In the genomic region with DNA sequence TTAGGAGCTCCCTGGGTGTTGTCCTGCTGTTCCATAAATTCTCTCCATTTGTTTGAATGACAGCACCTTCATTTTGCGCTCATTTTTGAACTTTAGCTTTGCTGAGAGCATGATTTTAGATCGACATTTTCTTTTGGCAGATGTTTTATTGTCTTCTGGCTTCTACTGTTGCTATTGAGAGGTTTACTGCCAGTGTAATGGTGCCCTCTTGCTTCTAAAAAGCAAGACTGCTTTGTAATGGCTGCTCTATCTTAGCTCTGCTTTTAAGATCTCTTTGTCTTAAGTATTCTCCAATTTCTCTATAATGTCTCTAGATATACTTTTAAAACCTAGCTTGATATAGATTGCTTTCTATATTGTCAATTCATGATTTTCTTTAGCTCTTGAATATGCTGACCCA, we compare ENCODE assay signal across 1 cellular context.
TF ChIP-seq lines count a peak whose summit lies in the region.

No MANE protein-coding gene starts in this region.

TF ChIP-seq in endothelial cell of umbilical vein, 7 proteins besides CTCF, POLR2A, EP300 and RAD21:
- TF ChIP-seq MYC (IDR thresholded peaks at IDR 0.05; ENCODE audit: low read depth, low read length) (no peak), POLR2AphosphoS5 (IDR thresholded peaks at IDR 0.05; ENCODE audit: insufficient read depth, low read depth, low read length) (no peak), EZH2 (IDR thresholded peaks at IDR 0.05; ENCODE audit: borderline replicate concordance, low read depth, low read length, severe bottlenecking) (no peak), JUN (IDR thresholded peaks at IDR 0.05; ENCODE audit: borderline replicate concordance, insufficient read depth, insufficient read length, low read depth) (no peak), FOS (IDR thresholded peaks at IDR 0.05; ENCODE audit: borderline replicate concordance, insufficient read depth, low read length) (no peak), GATA2 (IDR thresholded peaks at IDR 0.05; ENCODE audit: insufficient read depth, insufficient read length, low read depth, low read length) (no peak)
- TF ChIP-seq, protein P1, sequence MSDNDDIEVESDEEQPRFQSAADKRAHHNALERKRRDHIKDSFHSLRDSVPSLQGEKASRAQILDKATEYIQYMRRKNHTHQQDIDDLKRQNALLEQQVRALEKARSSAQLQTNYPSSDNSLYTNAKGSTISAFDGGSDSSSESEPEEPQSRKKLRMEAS (IDR thresholded peaks at IDR 0.05; ENCODE audit: insufficient read depth, insufficient read length): no peak
